18 cellular contexts compared by ENCODE assay signal in the genomic region with DNA sequence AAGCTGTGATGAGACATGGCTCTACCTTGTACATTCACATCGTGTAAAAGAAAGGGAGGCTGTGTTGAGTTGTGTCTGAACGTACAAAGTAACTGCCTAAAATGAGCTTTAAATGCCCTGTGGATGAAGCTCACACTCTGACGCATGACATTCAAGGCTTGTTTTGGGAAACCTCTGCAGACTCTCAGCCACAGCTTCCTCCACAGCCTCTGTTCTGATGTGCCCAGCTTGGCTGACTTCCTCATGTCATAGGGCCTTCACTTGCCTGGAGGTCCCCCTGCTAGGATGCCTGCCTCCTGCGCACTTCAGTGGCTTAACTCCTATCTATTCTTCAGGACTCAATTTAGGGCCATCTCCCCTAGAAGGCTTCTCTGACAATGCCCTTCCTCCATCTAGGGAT.
A peak's percentile ranks its signal among the peaks of the same experiment; 100 is the strongest.
DNase-seq lines count a peak whose midpoint lies in the region; FAIRE-seq and TF ChIP-seq lines count a peak whose summit lies in the region.
"Had no signal": no experiment of that assay in that cellular context is flagged by ENCODE, and none has a peak within 500 bp of the region (broad histone marks: within the 10 kb centered on the region; RNA-seq: fewer than 3 reads in every experiment).

No MANE protein-coding gene starts in this region.

- H3K79me2 ChIP-seq in trophoblast cell (ENCODE audit: control insufficient read depth, insufficient read depth, low read length, poor library complexity): no peaks in the 10 kb centered on the region

- H3K4ac ChIP-seq in trophoblast cell (ENCODE audit: low read depth, low read length): no peak overlapping the region

- H3K27me3 ChIP-seq in trophoblast cell (ENCODE audit: insufficient read depth, low read length): no peaks in the 10 kb centered on the region
- H3K27me3 ChIP-seq in BE2C: no peaks in the 10 kb centered on the region

- H2BK120ac ChIP-seq in trophoblast cell (ENCODE audit: insufficient read depth, low read length, poor library complexity): no peak overlapping the region

- DNase-seq in CD1c-positive myeloid dendritic cell (ENCODE audit: extremely low spot score) (peak; percentile 81), NOMO-1 (lab: John Stamatoyannopoulos, UW; ENCODE audit: unreplicated experiment in 2 of 2) (peak; percentile 70 to 81), head of caudate nucleus (peak in 32 of 42 donors; percentile 6 to 64 (median 34)), trophoblast cell (peak in 1 of 2 donors; percentile 26), GM12891 (ENCODE audit: insufficient read length, low spot score) (no peak), NK-92 (lab: John Stamatoyannopoulos, UW; ENCODE audit: unreplicated experiment) (no peak), NCI-H1417 treated with DMSO at 0.1 percent for 48 hours (lab: John Stamatoyannopoulos, UW) (no peak), BE2C (no peak)
- DNase-seq: activated CD4-positive, alpha-beta T cell treated with anti-CD3 and anti-CD28 coated beads for 48 hours; activated naive CD8-positive, alpha-beta T cell treated with anti-CD3 and anti-CD28 coated beads, Interleukin-2, amount 10 ng/mL, durations not matched to agents 7 days and 5 days; DMS79 treated with DMSO at 0.1 percent for 48 hours; GOT3; KBM-7; NCI-H1092; NCI-H2029 treated with DMSO at 0.1 percent for 48 hours; NCI-H446 treated with DMSO at 0.1 percent for 48 hours; right cardiac atrium; stimulated activated CD4-positive, alpha-beta T cell treated with anti-CD3 and anti-CD28 coated beads, Interleukin-15, amount 100 ng/mL, for 24 hours had no signal

- no peak for FAIRE-seq in GM12891 (lab: Jason Lieb, UNC)

- no peak overlapping the region for H2AFZ ChIP-seq in trophoblast cell (ENCODE audit: insufficient read depth, low read length, poor library complexity)

- no peak overlapping the region for H3K14ac ChIP-seq in trophoblast cell (ENCODE audit: low read length)

- no CpG with 5 or more reads among the region's 4 CpGs for WGBS in trophoblast cell (ENCODE audit: extremely low coverage, insufficient coverage, insufficient read length)

- no peak overlapping the region for H3K23ac ChIP-seq in trophoblast cell (ENCODE audit: low read length)

- no peak overlapping the region for H2BK12ac ChIP-seq in trophoblast cell (ENCODE audit: low read length)

- H3K9me3 ChIP-seq in trophoblast cell (ENCODE audit: insufficient read depth, low read depth, low read length): peaks cover 3% of the 10 kb centered on the region
- peaks cover 3% of the 10 kb centered on the region for H3K9me3 ChIP-seq in BE2C

- peaks cover 8 to 13% of the 10 kb centered on the region in 2 experiments for H3K4me1 ChIP-seq in trophoblast cell (ENCODE audit: control insufficient read depth in 1 of 2, insufficient read depth in 2 of 2, low read length in 2 of 2)
- peaks cover 20% of the 10 kb centered on the region for H3K4me1 ChIP-seq in BE2C

- intact Hi-C loops in head of caudate nucleus (cut with DNase I): no loop called here

- no peak overlapping the region for H4K12ac ChIP-seq in trophoblast cell (ENCODE audit: low read depth, low read length)

- H3K36me3 ChIP-seq in trophoblast cell (ENCODE audit: control insufficient read depth in 1 of 2, insufficient read depth in 2 of 2, low read length in 2 of 2) (no peaks in the 10 kb centered on the region), BE2C (no peaks in the 10 kb centered on the region)

- no peak overlapping the region for H2BK5ac ChIP-seq in trophoblast cell (ENCODE audit: low read depth, low read length, poor library complexity)

- no peak overlapping the region for H3K4me2 ChIP-seq in trophoblast cell (ENCODE audit: low read length)

- peaks cover 10% of the 10 kb centered on the region for H3K79me1 ChIP-seq in trophoblast cell (ENCODE audit: low read length)

- no peak for TF ChIP-seq CTCF in BE2C (IDR thresholded peaks at IDR 0.05; ENCODE audit: low read depth, low read length)

- H3K27ac ChIP-seq in trophoblast cell (ENCODE audit: low read depth, low read length): no peak overlapping the region

- H3K9ac ChIP-seq in trophoblast cell (ENCODE audit: low read length): peak overlapping the region; percentile 32

- H3K18ac ChIP-seq in trophoblast cell (ENCODE audit: low read length): no peak overlapping the region

- no peak overlapping the region for H2AK5ac ChIP-seq in trophoblast cell (ENCODE audit: low read length)

- H3K4me3 ChIP-seq in trophoblast cell (ENCODE audit: low read depth, low read length) (no peak overlapping the region), BE2C (ENCODE audit: low read depth, low read length) (no peak overlapping the region)

- no peak overlapping the region for H4K8ac ChIP-seq in trophoblast cell (ENCODE audit: low read depth, low read length)

- no peak overlapping the region for H4K91ac ChIP-seq in trophoblast cell (ENCODE audit: low read depth, low read length)

- TF ChIP-seq POLR2A in GM12891 (IDR thresholded peaks at IDR 0.05; ENCODE audit: low read depth, low read length): no peak

TF ChIP-seq in GM12891, 5 proteins besides CTCF, POLR2A, EP300 and RAD21:
- TF ChIP-seq POLR2AphosphoS5 (IDR thresholded peaks at IDR 0.05; ENCODE audit: low read depth, low read length) (no peak), POU2F2 (IDR thresholded peaks at IDR 0.05; ENCODE audit: low read depth, low read length) (no peak), TAF1 (IDR thresholded peaks at IDR 0.05; ENCODE audit: low read depth, low read length) (no peak), PAX5 (IDR thresholded peaks at IDR 0.05; ENCODE audit: insufficient read depth, low read length, severe bottlenecking) (no peak), SPI1 (IDR thresholded peaks at IDR 0.05; ENCODE audit: low read depth, low read length) (no peak)
TF ChIP-seq in GM12891: peak in this region for 0.

Comparison
In these comparisons a context has a peak if more than half of its experiments do, and no peak if none do; other contexts are left out.
1. DNase-seq: peak in CD1c-positive myeloid dendritic cell (single experiment), NOMO-1 (2 of 2) and head of caudate nucleus (32 of 42); none in GM12891 (single experiment), NK-92 (single experiment), NCI-H1417 treated with DMSO at 0.1 percent for 48 hours (single experiment) and BE2C (single experiment).